In genomic region chrX:149512225-149512885, GRCh38 we compare ENCODE assay signal across 9 cellular contexts. TPM values are rescaled to one million over a fixed set of nuclear protein-coding genes. Genes with fewer than 3 reads are reported as not detected.
DNase-seq lines count a peak whose midpoint lies in the region; ATAC-seq, FAIRE-seq and TF ChIP-seq lines count a peak whose summit lies in the region.
"Had no signal": no experiment of that assay in that cellular context is flagged by ENCODE, and none has a peak within 500 bp of the region (broad histone marks: within the 10 kb centered on the region; RNA-seq: fewer than 3 reads in every experiment).

No MANE protein-coding gene starts in this region.

- H3K4me1 Mint-ChIP-seq in activated T-helper 2 cell treated with anti-CD3 and anti-CD28 coated beads, Interferon-gamma antibody, Interleukin-2, Interleukin-4, amounts not matched to agents 10 μg/mL and 5 μg/mL and 100 μg/mL, durations not matched to agents 14 hours and 24 hours and 36 hours (ENCODE audit: low read depth): peaks cover 38% of the 10 kb centered on the region

- ATAC-seq in GM19452 (IDR thresholded peaks at IDR 0.05; ENCODE audit: unreplicated experiment): peak; percentile 91
- ATAC-seq in HG03457 (IDR thresholded peaks at IDR 0.05; ENCODE audit: unreplicated experiment): peak; percentile 69

- peaks cover 6% of the 10 kb centered on the region for H3K9me3 Mint-ChIP-seq in activated T-helper 2 cell treated with anti-CD3 and anti-CD28 coated beads, Interferon-gamma antibody, Interleukin-2, Interleukin-4, amounts not matched to agents 10 μg/mL and 5 μg/mL and 100 μg/mL, durations not matched to agents 14 hours and 24 hours and 36 hours

- H3K27ac Mint-ChIP-seq in activated T-helper 2 cell treated with anti-CD3 and anti-CD28 coated beads, Interferon-gamma antibody, Interleukin-2, Interleukin-4, amounts not matched to agents 10 μg/mL and 5 μg/mL and 100 μg/mL, durations not matched to agents 14 hours and 24 hours and 36 hours: peak overlapping the region; percentile 81

- peaks cover 9% of the 10 kb centered on the region for H3K36me3 Mint-ChIP-seq in activated T-helper 2 cell treated with anti-CD3 and anti-CD28 coated beads, Interferon-gamma antibody, Interleukin-2, Interleukin-4, amounts not matched to agents 10 μg/mL and 5 μg/mL and 100 μg/mL, durations not matched to agents 14 hours and 24 hours and 36 hours (ENCODE audit: low read depth)

- intact Hi-C loops in activated T-helper 2 cell treated with anti-CD3 and anti-CD28 coated beads, Interferon-gamma antibody, Interleukin-2, Interleukin-4, amounts not matched to agents 10 μg/mL and 5 μg/mL and 100 μg/mL, durations not matched to agents 14 hours and 24 hours and 36 hours (cut with micrococcal nuclease): no loop called here

- no peak overlapping the region for H3K4me3 Mint-ChIP-seq in activated T-helper 2 cell treated with anti-CD3 and anti-CD28 coated beads, Interferon-gamma antibody, Interleukin-2, Interleukin-4, amounts not matched to agents 10 μg/mL and 5 μg/mL and 100 μg/mL, durations not matched to agents 14 hours and 24 hours and 36 hours (ENCODE audit: low read depth)

- FAIRE-seq in D721Med (lab: Jason Lieb, UNC): no peak

- DNase-seq in D721Med (ENCODE audit: insufficient read length, low spot score): no peak
- peak; percentile 78 for DNase-seq in OCI-M1 (lab: John Stamatoyannopoulos, UW)
- DNase-seq in activated T-helper 2 cell treated with anti-CD3 and anti-CD28 coated beads, Interferon-gamma antibody, Interleukin-2, Interleukin-4, amounts not matched to agents 10 μg/mL and 5 μg/mL and 100 μg/mL, durations not matched to agents 14 hours and 24 hours and 36 hours (ENCODE audit: low spot score): peak; percentile 43
- DNase-seq in foreskin melanocyte: peak; percentile 29
- peak; percentile 79 for DNase-seq in pons (ENCODE audit: low spot score)
- DNase-seq in cerebellar nuclear complex (lab: John Stamatoyannopoulos, UW): no peak

- peaks cover 1% of the 10 kb centered on the region for H3K27me3 Mint-ChIP-seq in activated T-helper 2 cell treated with anti-CD3 and anti-CD28 coated beads, Interferon-gamma antibody, Interleukin-2, Interleukin-4, amounts not matched to agents 10 μg/mL and 5 μg/mL and 100 μg/mL, durations not matched to agents 14 hours and 24 hours and 36 hours (ENCODE audit: low read depth)

- peak; percentile 50 for TF ChIP-seq CTCF in D721Med (IDR thresholded peaks at IDR 0.05; ENCODE audit: insufficient read depth, missing control alignments)

RNA-seq across cellular contexts. Expression of gene IDS, which starts 7.2 kb away (rescaled TPM):
- total RNA-seq in activated T-helper 2 cell treated with anti-CD3 and anti-CD28 coated beads, Interferon-gamma antibody, Interleukin-2, Interleukin-4, amounts not matched to agents 10 μg/mL and 5 μg/mL and 100 μg/mL, durations not matched to agents 14 hours and 24 hours and 36 hours: 40.4 and 43.7 TPM in 2 replicates

RNA-seq across cellular contexts. Expression of gene EOLA1, which starts 28.5 kb away (rescaled TPM):
- 25.2 and 28.9 TPM in 2 replicates for total RNA-seq in activated T-helper 2 cell treated with anti-CD3 and anti-CD28 coated beads, Interferon-gamma antibody, Interleukin-2, Interleukin-4, amounts not matched to agents 10 μg/mL and 5 μg/mL and 100 μg/mL, durations not matched to agents 14 hours and 24 hours and 36 hours

RNA-seq across cellular contexts. Expression of gene HSFX3, which starts 37.4 kb away (rescaled TPM):
- total RNA-seq in activated T-helper 2 cell treated with anti-CD3 and anti-CD28 coated beads, Interferon-gamma antibody, Interleukin-2, Interleukin-4, amounts not matched to agents 10 μg/mL and 5 μg/mL and 100 μg/mL, durations not matched to agents 14 hours and 24 hours and 36 hours: 0.27 TPM in 1 of 2 replicates, not detected in the other
- total RNA-seq: subcutaneous adipose tissue had no signal

Comparison
In these comparisons a context has a peak if more than half of its experiments do, and no peak if none do; other contexts are left out.
1. DNase-seq: peak in OCI-M1 (single experiment), activated T-helper 2 cell treated with anti-CD3 and anti-CD28 coated beads, Interferon-gamma antibody, Interleukin-2, Interleukin-4, amounts not matched to agents 10 μg/mL and 5 μg/mL and 100 μg/mL, durations not matched to agents 14 hours and 24 hours and 36 hours (single experiment), foreskin melanocyte (single experiment) and pons (single experiment); none in D721Med (single experiment) and cerebellar nuclear complex (0 of 2).